ENCODE assay signal across 28 cellular contexts in the genomic region with DNA sequence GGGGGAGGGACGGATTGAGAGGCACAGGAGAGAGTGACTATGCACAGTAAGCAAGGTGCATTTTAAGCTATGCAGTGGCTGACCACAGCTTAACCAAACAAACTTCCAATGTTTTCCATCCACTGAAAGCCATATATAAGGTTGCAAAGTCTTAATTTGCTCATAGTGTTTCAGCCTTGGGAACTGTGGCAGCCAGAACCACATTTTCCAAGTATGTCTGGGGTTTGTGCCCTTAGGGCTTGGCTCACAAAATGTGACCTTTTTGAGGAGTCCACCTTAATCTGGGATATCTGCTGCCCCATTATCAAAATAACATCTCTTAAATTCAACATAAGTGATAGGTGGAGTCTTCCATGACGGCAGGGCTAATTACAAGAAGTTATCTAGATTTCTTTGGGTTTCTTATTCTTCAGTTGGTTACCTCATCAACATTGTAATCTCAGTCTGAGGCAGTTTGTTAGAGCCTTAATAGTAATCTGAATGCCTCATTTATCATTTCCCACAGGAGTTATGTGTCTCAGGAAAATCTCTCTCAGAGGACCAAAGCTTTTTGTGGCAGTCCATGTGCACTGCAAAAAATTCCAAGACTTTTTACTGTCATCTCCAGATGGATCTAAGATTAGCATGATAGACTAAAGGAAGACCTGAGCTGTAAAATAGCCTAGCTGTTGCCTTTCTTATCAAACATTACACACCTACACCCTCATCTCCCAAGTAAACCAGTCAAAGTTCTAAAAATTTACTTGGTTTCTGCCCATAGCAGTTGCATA.
"Had no signal": no experiment of that assay in that cellular context is flagged by ENCODE, and none has a peak within 500 bp of the region (broad histone marks: within the 10 kb centered on the region; RNA-seq: fewer than 3 reads in every experiment).

No MANE protein-coding gene starts in this region.

- H3K4me3 Mint-ChIP-seq: natural killer cell; nephron; neural progenitor cell; stimulated activated effector memory CD8-positive, alpha-beta T cell treated with anti-CD3 and anti-CD28 coated beads, Interleukin-12 subunit alpha, Interleukin-12 subunit beta, amount 100 ng/mL, for 72 hours; stimulated activated naive B cell treated with anti-CD40 and anti-IgM and Interleukin-4, amounts not matched to agents 10 μg/mL and 1 μg/mL and 100 μg/mL, for 72 hours; stimulated activated naive CD8-positive, alpha-beta T cell treated with anti-CD3 and anti-CD28 coated beads, Interleukin-15, Interleukin-2, amounts not matched to agents 100 ng/mL and 50 ng/mL, for 24 hours; type B pancreatic cell had no signal

- H3K9me3 Mint-ChIP-seq: natural killer cell; nephron; neural progenitor cell; stimulated activated effector memory CD8-positive, alpha-beta T cell treated with anti-CD3 and anti-CD28 coated beads, Interleukin-12 subunit alpha, Interleukin-12 subunit beta, amount 100 ng/mL, for 72 hours; stimulated activated naive CD8-positive, alpha-beta T cell treated with anti-CD3 and anti-CD28 coated beads, Interleukin-15, Interleukin-2, amounts not matched to agents 100 ng/mL and 50 ng/mL, for 24 hours; type B pancreatic cell had no signal

- H3K27ac ChIP-seq: neural progenitor cell, ovary, parathyroid adenoma, psoas muscle, right lobe of liver, sigmoid colon, stomach, thoracic aorta, thyroid gland, tibial nerve, upper lobe of right lung, uterus had no signal

- H3K4me1 ChIP-seq: neural progenitor cell, parathyroid adenoma, psoas muscle, right lobe of liver, sigmoid colon, stomach, thyroid gland, tibial nerve, upper lobe of right lung, uterus had no signal

- H3K4me1 Mint-ChIP-seq: natural killer cell; nephron; neural progenitor cell; stimulated activated effector memory CD8-positive, alpha-beta T cell treated with anti-CD3 and anti-CD28 coated beads, Interleukin-12 subunit alpha, Interleukin-12 subunit beta, amount 100 ng/mL, for 72 hours; stimulated activated naive B cell treated with anti-CD40 and anti-IgM and Interleukin-4, amounts not matched to agents 10 μg/mL and 1 μg/mL and 100 μg/mL, for 72 hours had no signal

- FAIRE-seq: small intestine had no signal

- H2AFZ ChIP-seq: neural progenitor cell, parathyroid adenoma had no signal

- H3K9me3 ChIP-seq: ovary, right lobe of liver, thoracic aorta, thyroid gland, tibial nerve, upper lobe of right lung, uterus had no signal

- H3K27me3 Mint-ChIP-seq: progenitor cell of endocrine pancreas; stimulated activated naive B cell treated with anti-CD40 and anti-IgM and Interleukin-4, amounts not matched to agents 10 μg/mL and 1 μg/mL and 100 μg/mL, for 72 hours; stimulated activated naive CD8-positive, alpha-beta T cell treated with anti-CD3 and anti-CD28 coated beads, Interleukin-15, Interleukin-2, amounts not matched to agents 100 ng/mL and 50 ng/mL, for 24 hours had no signal

- H3K79me2 ChIP-seq: parathyroid adenoma had no signal

- H3K4me2 ChIP-seq: neural progenitor cell had no signal

- ATAC-seq: natural killer cell; psoas muscle; right cardiac atrium; right lobe of liver; stimulated activated effector memory CD8-positive, alpha-beta T cell treated with anti-CD3 and anti-CD28 coated beads, Interleukin-12 subunit alpha, Interleukin-12 subunit beta, amount 100 ng/mL, for 72 hours; stimulated activated naive B cell treated with anti-CD40 and anti-IgM and Interleukin-4, amounts not matched to agents 10 μg/mL and 1 μg/mL and 100 μg/mL, for 72 hours; upper lobe of right lung had no signal

- H3K36me3 Mint-ChIP-seq: natural killer cell; neural progenitor cell; stimulated activated effector memory CD8-positive, alpha-beta T cell treated with anti-CD3 and anti-CD28 coated beads, Interleukin-12 subunit alpha, Interleukin-12 subunit beta, amount 100 ng/mL, for 72 hours; stimulated activated naive B cell treated with anti-CD40 and anti-IgM and Interleukin-4, amounts not matched to agents 10 μg/mL and 1 μg/mL and 100 μg/mL, for 72 hours; type B pancreatic cell had no signal

- DNase-seq: natural killer cell; occipital lobe; ovary; posterior cingulate gyrus; psoas muscle; right cardiac atrium; right lobe of liver; sigmoid colon; small intestine; stimulated activated CD4-positive, alpha-beta T cell treated with anti-CD3 and anti-CD28 coated beads, Interleukin-15, amount 100 ng/mL, for 24 hours; stimulated activated CD4-positive, alpha-beta T cell treated with anti-CD3 and anti-CD28 coated beads, Interleukin-2, amount 100 ng/mL, for 24 hours; stimulated activated CD4-positive, alpha-beta T cell treated with anti-CD3 and anti-CD28 coated beads, Interleukin-2, amount 100 ng/mL, for 48 hours; stimulated activated CD4-positive, alpha-beta T cell treated with anti-CD3 and anti-CD28 coated beads, Interleukin-4, amount 100 ng/mL, for 24 hours; stimulated activated naive B cell treated with anti-CD40 and anti-IgM and Interleukin-4, amounts not matched to agents 10 μg/mL and 1 μg/mL and 100 μg/mL, for 72 hours; stimulated activated naive CD4-positive, alpha-beta T cell treated with Interleukin-2 at 50 U/mL for 16 hours; stomach; thyroid gland; upper lobe of right lung; uterus had no signal

- H3K27me3 ChIP-seq: neural progenitor cell, ovary, right lobe of liver, sigmoid colon, stomach, thyroid gland, tibial nerve, upper lobe of right lung, uterus had no signal

- H3K27ac Mint-ChIP-seq: natural killer cell; nephron; progenitor cell of endocrine pancreas; stimulated activated effector memory CD8-positive, alpha-beta T cell treated with anti-CD3 and anti-CD28 coated beads, Interleukin-12 subunit alpha, Interleukin-12 subunit beta, amount 100 ng/mL, for 72 hours; stimulated activated naive B cell treated with anti-CD40 and anti-IgM and Interleukin-4, amounts not matched to agents 10 μg/mL and 1 μg/mL and 100 μg/mL, for 72 hours; stimulated activated naive CD8-positive, alpha-beta T cell treated with anti-CD3 and anti-CD28 coated beads, Interleukin-15, Interleukin-2, amounts not matched to agents 100 ng/mL and 50 ng/mL, for 24 hours; type B pancreatic cell had no signal

- H3K36me3 ChIP-seq: neural progenitor cell, ovary, right lobe of liver, sigmoid colon, stomach, thoracic aorta, thyroid gland, upper lobe of right lung, uterus had no signal

- H3K9ac ChIP-seq: neural progenitor cell, parathyroid adenoma had no signal

- H3K4me3 ChIP-seq: neural progenitor cell, ovary, psoas muscle, right lobe of liver, sigmoid colon, stomach, thoracic aorta, thyroid gland, tibial nerve, upper lobe of right lung, uterus had no signal
